Comparison of ENCODE assay signal across 2 cellular contexts in genomic region chr3:32532434-32532833, GRCh38.
TF ChIP-seq lines count a peak whose summit lies in the region.

No MANE protein-coding gene starts in this region.

TF ChIP-seq in Ishikawa, 13 proteins besides CTCF, POLR2A, EP300 and RAD21 (continued from another document):
- TF ChIP-seq, protein P1, sequence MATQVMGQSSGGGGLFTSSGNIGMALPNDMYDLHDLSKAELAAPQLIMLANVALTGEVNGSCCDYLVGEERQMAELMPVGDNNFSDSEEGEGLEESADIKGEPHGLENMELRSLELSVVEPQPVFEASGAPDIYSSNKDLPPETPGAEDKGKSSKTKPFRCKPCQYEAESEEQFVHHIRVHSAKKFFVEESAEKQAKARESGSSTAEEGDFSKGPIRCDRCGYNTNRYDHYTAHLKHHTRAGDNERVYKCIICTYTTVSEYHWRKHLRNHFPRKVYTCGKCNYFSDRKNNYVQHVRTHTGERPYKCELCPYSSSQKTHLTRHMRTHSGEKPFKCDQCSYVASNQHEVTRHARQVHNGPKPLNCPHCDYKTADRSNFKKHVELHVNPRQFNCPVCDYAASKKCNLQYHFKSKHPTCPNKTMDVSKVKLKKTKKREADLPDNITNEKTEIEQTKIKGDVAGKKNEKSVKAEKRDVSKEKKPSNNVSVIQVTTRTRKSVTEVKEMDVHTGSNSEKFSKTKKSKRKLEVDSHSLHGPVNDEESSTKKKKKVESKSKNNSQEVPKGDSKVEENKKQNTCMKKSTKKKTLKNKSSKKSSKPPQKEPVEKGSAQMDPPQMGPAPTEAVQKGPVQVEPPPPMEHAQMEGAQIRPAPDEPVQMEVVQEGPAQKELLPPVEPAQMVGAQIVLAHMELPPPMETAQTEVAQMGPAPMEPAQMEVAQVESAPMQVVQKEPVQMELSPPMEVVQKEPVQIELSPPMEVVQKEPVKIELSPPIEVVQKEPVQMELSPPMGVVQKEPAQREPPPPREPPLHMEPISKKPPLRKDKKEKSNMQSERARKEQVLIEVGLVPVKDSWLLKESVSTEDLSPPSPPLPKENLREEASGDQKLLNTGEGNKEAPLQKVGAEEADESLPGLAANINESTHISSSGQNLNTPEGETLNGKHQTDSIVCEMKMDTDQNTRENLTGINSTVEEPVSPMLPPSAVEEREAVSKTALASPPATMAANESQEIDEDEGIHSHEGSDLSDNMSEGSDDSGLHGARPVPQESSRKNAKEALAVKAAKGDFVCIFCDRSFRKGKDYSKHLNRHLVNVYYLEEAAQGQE (IDR thresholded peaks at IDR 0.05; ENCODE audit: low read depth) = no peak

TF ChIP-seq in K562, 482 proteins besides CTCF, POLR2A, EP300 and RAD21 (continued from another document):
- TF ChIP-seq, protein P2, sequence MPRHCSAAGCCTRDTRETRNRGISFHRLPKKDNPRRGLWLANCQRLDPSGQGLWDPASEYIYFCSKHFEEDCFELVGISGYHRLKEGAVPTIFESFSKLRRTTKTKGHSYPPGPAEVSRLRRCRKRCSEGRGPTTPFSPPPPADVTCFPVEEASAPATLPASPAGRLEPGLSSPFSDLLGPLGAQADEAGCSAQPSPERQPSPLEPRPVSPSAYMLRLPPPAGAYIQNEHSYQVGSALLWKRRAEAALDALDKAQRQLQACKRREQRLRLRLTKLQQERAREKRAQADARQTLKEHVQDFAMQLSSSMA (CRISPR knock-in tag; IDR thresholded peaks at IDR 0.05) = no peak
- TF ChIP-seq NFIX (CRISPR knock-in tag; IDR thresholded peaks at IDR 0.05; ENCODE audit: low read depth) = peak; percentile 67; the same call in 1 of the 2 replicates
- TF ChIP-seq ILF3 (IDR thresholded peaks at IDR 0.05; ENCODE audit: borderline replicate concordance) = no peak
- peak; percentile 92 for TF ChIP-seq NFIC (IDR thresholded peaks at IDR 0.05)
- no peak for TF ChIP-seq SIN3B (IDR thresholded peaks at IDR 0.05; ENCODE audit: low read depth)
TF ChIP-seq in K562: peak in this region for 2.
